ENCODE assay signal across 16 cellular contexts in genomic region chr2:50344509-50345106, GRCh38.
A peak's percentile ranks its signal among the peaks of the same experiment; 100 is the strongest.
DNase-seq lines count a peak whose midpoint lies in the region; ATAC-seq and TF ChIP-seq lines count a peak whose summit lies in the region.
"Had no signal": no experiment of that assay in that cellular context is flagged by ENCODE, and none has a peak within 500 bp of the region (broad histone marks: within the 10 kb centered on the region; RNA-seq: fewer than 3 reads in every experiment).

No MANE protein-coding gene starts in this region.

- no peak overlapping the region for H3K4me3 ChIP-seq in GM12864 (ENCODE audit: low read depth, low read length)
- no peak overlapping the region for H3K4me3 ChIP-seq in NB4 (ENCODE audit: low read depth, low read length)
- no peak overlapping the region for H3K4me3 ChIP-seq in astrocyte of the cerebellum (ENCODE audit: low read depth, low read length)
- H3K4me3 ChIP-seq in heart right ventricle: no peak overlapping the region
- H3K4me3 ChIP-seq: SK-N-MC had no signal

- H3K9me3 Mint-ChIP-seq in nephron: no peaks in the 10 kb centered on the region
- H3K9me3 Mint-ChIP-seq: activated B cell treated with CpG ODN at 0.5 μM for 24 hours had no signal

- peak overlapping the region; percentile 75 to 79 (median 78) for H3K4me3 Mint-ChIP-seq in nephron
- H3K4me3 Mint-ChIP-seq: activated B cell treated with CpG ODN at 0.5 μM for 24 hours; CD4-positive, CD25-positive, alpha-beta regulatory T cell; naive B cell had no signal

- H3K27me3 Mint-ChIP-seq in nephron (ENCODE audit: low read depth): peaks cover 57% of the 10 kb centered on the region

- CTCF ChIA-PET in GM10248 (lab: Yijun Ruan, JAX): no interaction called here

- no peak for ATAC-seq in heart right ventricle

- 17 to 24% methylated on average over 8 of the region's 8 CpGs for WGBS in heart right ventricle, 2 donors

- TF ChIP-seq CTCF in GM12864 (IDR thresholded peaks at IDR 0.05; ENCODE audit: low read depth, low read length, missing control alignments): peak; percentile 25
- TF ChIP-seq CTCF in NB4 (IDR thresholded peaks at IDR 0.05; ENCODE audit: low read depth, low read length): peak; percentile 17
- peak; percentile 40 for TF ChIP-seq CTCF in astrocyte of the cerebellum (IDR thresholded peaks at IDR 0.05; ENCODE audit: low read depth, low read length, missing control alignments)
- TF ChIP-seq CTCF in nephron (IDR thresholded peaks at IDR 0.05; ENCODE audit: unreplicated experiment in 3 of 3): peak; percentile 45 to 50 (median 49)
- TF ChIP-seq CTCF in heart right ventricle (IDR thresholded peaks at IDR 0.05): no peak
- no peak for TF ChIP-seq CTCF in GM10248 (IDR thresholded peaks at IDR 0.05; ENCODE audit: control extremely low read depth, extremely low read depth, low read depth, missing control alignments)

- in situ Hi-C loops in astrocyte of the cerebellum (cut with HindIII; ENCODE audit: low sequenced_read_pairs): no loop called here

- H3K27me3 ChIP-seq in heart right ventricle: peaks cover 7 to 79% (median 57%) of the 10 kb centered on the region in 7 donors

- H3K36me3 ChIP-seq in heart right ventricle: no peaks in the 10 kb centered on the region

- no peak overlapping the region for H3K27ac ChIP-seq in heart right ventricle
- H3K27ac ChIP-seq: HL-60, SK-N-MC had no signal

- peak overlapping the region; percentile 34 to 66 (median 57) for H3K27ac Mint-ChIP-seq in nephron
- H3K27ac Mint-ChIP-seq: activated B cell treated with CpG ODN at 0.5 μM for 24 hours; CD4-positive, CD25-positive, alpha-beta regulatory T cell had no signal

- intact Hi-C loops in heart right ventricle (cut with DNase I): no loop called here

- peaks cover 14% of the 10 kb centered on the region for H3K4me1 Mint-ChIP-seq in nephron
- H3K4me1 Mint-ChIP-seq: activated B cell treated with CpG ODN at 0.5 μM for 24 hours; CD4-positive, CD25-positive, alpha-beta regulatory T cell had no signal

- no peaks in the 10 kb centered on the region for H3K9me3 ChIP-seq in heart right ventricle

- peaks cover 0 to 10% (median 0%) of the 10 kb centered on the region in 9 donors for H3K4me1 ChIP-seq in heart right ventricle

- DNase-seq in GM12864 (ENCODE audit: low read depth) (no peak), NB4 (ENCODE audit: low read depth) (peak; percentile 26), astrocyte of the cerebellum (ENCODE audit: low read depth) (no peak), CD1c-positive myeloid dendritic cell (ENCODE audit: extremely low spot score) (no peak), heart right ventricle (no peak), GM10248 (ENCODE audit: extremely low spot score) (no peak), NCI-H1105 treated with DMSO at 0.1 percent for 48 hours (lab: John Stamatoyannopoulos, UW) (no peak)
- DNase-seq: activated B cell treated with CpG ODN at 0.5 μM for 24 hours; CD4-positive, CD25-positive, alpha-beta regulatory T cell; kidney glomerular epithelial cell; naive B cell; NCI-H774; small intestine had no signal

- H3K36me3 Mint-ChIP-seq in nephron (ENCODE audit: low read depth): no peaks in the 10 kb centered on the region
- H3K36me3 Mint-ChIP-seq: CD4-positive, CD25-positive, alpha-beta regulatory T cell; naive B cell had no signal

- TF ChIP-seq POLR2A in NB4 (IDR thresholded peaks at IDR 0.05; ENCODE audit: extremely low read depth, insufficient read length): no peak

- POLR2A ChIA-PET in GM10248 (lab: Yijun Ruan, JAX): no interaction called here

Comparison
In these comparisons a context has a peak if more than half of its experiments do, and no peak if none do; other contexts are left out.
1. CTCF ChIP-seq: peak in GM12864 (single experiment), NB4 (single experiment), astrocyte of the cerebellum (single experiment) and nephron (3 of 3); none in heart right ventricle (0 of 9) and GM10248 (single experiment).